Comparison of ENCODE assay signal across 27 cellular contexts in the genomic region with DNA sequence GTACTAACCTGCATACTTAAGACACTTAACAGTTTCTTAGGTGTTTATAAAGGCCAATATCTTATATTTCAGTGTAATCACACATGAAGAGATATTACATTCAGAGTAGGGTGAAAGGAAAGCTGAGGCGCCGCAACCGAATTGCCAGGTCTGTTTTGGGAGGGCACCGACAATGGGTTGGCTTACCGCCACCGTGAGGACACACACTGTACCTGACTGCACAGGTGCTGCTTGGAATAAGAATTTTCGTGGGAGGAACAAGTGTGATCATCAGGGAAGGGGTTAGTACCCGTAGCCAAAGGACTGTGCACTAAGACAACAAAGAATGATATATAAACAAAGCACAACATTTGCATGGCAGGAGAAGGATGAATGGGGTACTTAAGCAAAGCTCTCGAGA.
DNase-seq lines count a peak whose midpoint lies in the region; ATAC-seq, FAIRE-seq and TF ChIP-seq lines count a peak whose summit lies in the region.
"Had no signal": no experiment of that assay in that cellular context is flagged by ENCODE, and none has a peak within 500 bp of the region (broad histone marks: within the 10 kb centered on the region; RNA-seq: fewer than 3 reads in every experiment).

No MANE protein-coding gene starts in this region.

- H3K9me3 Mint-ChIP-seq in GM23338, result no peaks in the 10 kb centered on the region
- H3K9me3 Mint-ChIP-seq: HFFc6 had no signal

- no peak for TF ChIP-seq POLR2A in HCT116 (IDR thresholded peaks at IDR 0.05; ENCODE audit: borderline replicate concordance, extremely low read depth, insufficient read depth, insufficient read length)

- H4K20me1 ChIP-seq in GM23338 (replicated peaks; ENCODE audit: insufficient read depth) (no peaks in the 10 kb centered on the region), HCT116 (ENCODE audit: insufficient read depth) (no peaks in the 10 kb centered on the region)

- H3K9ac ChIP-seq in HCT116 (ENCODE audit: low read length), result no peak overlapping the region

- no peak for TF ChIP-seq RAD21 in HCT116 (IDR thresholded peaks at IDR 0.05; ENCODE audit: low read depth)

- TF ChIP-seq CTCF in GM23338 (conservative IDR thresholded peaks at IDR 0.05; ENCODE audit: low read depth in 2 of 2) (peak; percentile 45 to 59), HCT116 (IDR thresholded peaks at IDR 0.05 in 2 of 3, conservative IDR thresholded peaks at IDR 0.05 in 1 of 3; ENCODE audit: borderline replicate concordance in 1 of 3, insufficient read depth in 1 of 3, low read depth in 2 of 3, low read length in 2 of 3) (peak in 2 of 3 experiments; percentile 22 to 23; a peak in 2 of 6 replicates), bronchial epithelial cell (IDR thresholded peaks at IDR 0.05; ENCODE audit: insufficient read depth, low read length, severe bottlenecking) (peak; percentile 49), left lung (IDR thresholded peaks at IDR 0.05) (no peak)

- H3K27ac Mint-ChIP-seq in GM23338, result no peak overlapping the region
- H3K27ac Mint-ChIP-seq: CD4-positive, alpha-beta memory T cell; HFFc6 had no signal

- no peak overlapping the region for H3K4me2 ChIP-seq in GM23338
- no peak overlapping the region for H3K4me2 ChIP-seq in HCT116 (ENCODE audit: low read length)

- H3K4me1 ChIP-seq in GM23338 (ENCODE audit: insufficient read depth), result peaks cover 4% of the 10 kb centered on the region; the same call in 1 of the 2 replicates
- no peaks in the 10 kb centered on the region for H3K4me1 ChIP-seq in HCT116 (ENCODE audit: control insufficient read depth in 1 of 2, insufficient read depth in 2 of 2, low read length in 2 of 2)
- no peaks in the 10 kb centered on the region for H3K4me1 ChIP-seq in left lung
- H3K4me1 ChIP-seq: SJSA1 had no signal

- no peaks in the 10 kb centered on the region for H3K9me3 ChIP-seq in HCT116 (ENCODE audit: control insufficient read depth in 1 of 2, insufficient read depth in 1 of 2, low read depth in 1 of 2, low read length in 2 of 2)
- H3K9me3 ChIP-seq in left lung, result no peaks in the 10 kb centered on the region
- H3K9me3 ChIP-seq: MG63, SJSA1 had no signal

- no peaks in the 10 kb centered on the region for H3K79me2 ChIP-seq in GM23338 (replicated peaks; ENCODE audit: insufficient read depth)
- H3K79me2 ChIP-seq in HCT116 (ENCODE audit: insufficient read depth, low read length), result no peaks in the 10 kb centered on the region

- no peaks in the 10 kb centered on the region for H3K9me2 ChIP-seq in GM23338 (ENCODE audit: insufficient read depth)
- H3K9me2 ChIP-seq in HCT116 (ENCODE audit: insufficient read depth), result no peaks in the 10 kb centered on the region

- POLR2A ChIA-PET in HCT116 (lab: Charles Lee), result interaction anchor here (1.2 kb wide), 1 partner anchor 10 kb away, joined by 6 read pairs; no protein-coding TSS in a partner anchor

- H3K27ac ChIP-seq in GM23338 (ENCODE audit: low read depth) (no peak overlapping the region), HCT116 (ENCODE audit: low read depth, low read length) (no peak overlapping the region), left lung (no peak overlapping the region)
- H3K27ac ChIP-seq: SJSA1 had no signal

- ATAC-seq in GM23338 (peak; percentile 78), HCT116 (no peak), left lung (peak; percentile 26)

- intact Hi-C loops in HCT116 (cut with micrococcal nuclease), result no loop called here
- intact Hi-C loops in left lung (cut with DNase I), result no loop called here

- H3K4me3 Mint-ChIP-seq in GM23338, result no peak overlapping the region
- H3K4me3 Mint-ChIP-seq: CD4-positive, alpha-beta memory T cell; HFFc6 had no signal

- H3K36me3 ChIP-seq in GM23338 (ENCODE audit: insufficient read depth), result no peaks in the 10 kb centered on the region
- H3K36me3 ChIP-seq in HCT116 (ENCODE audit: control insufficient read depth in 1 of 2, insufficient read depth in 2 of 2, low read length in 2 of 2), result no peaks in the 10 kb centered on the region
- H3K36me3 ChIP-seq in bronchial epithelial cell (ENCODE audit: control insufficient read depth, insufficient read depth, low read length), result no peaks in the 10 kb centered on the region
- H3K36me3 ChIP-seq in left lung, result no peaks in the 10 kb centered on the region
- H3K36me3 ChIP-seq: MG63, SJSA1 had no signal

- H3K4me3 ChIP-seq in GM23338 (no peak overlapping the region), HCT116 (replicated peaks in 1 of 2; ENCODE audit: low read depth in 1 of 2, low read length in 2 of 2) (no peak overlapping the region), bronchial epithelial cell (ENCODE audit: low read depth, low read length) (no peak overlapping the region), left lung (no peak overlapping the region)
- H3K4me3 ChIP-seq: MG63, SJSA1 had no signal

- no peak overlapping the region for H2AFZ ChIP-seq in GM23338
- no peak overlapping the region for H2AFZ ChIP-seq in HCT116 (ENCODE audit: low read depth, low read length, poor library complexity, severe bottlenecking)

- H3K36me3 Mint-ChIP-seq in GM23338 (ENCODE audit: low read depth), result no peaks in the 10 kb centered on the region
- H3K36me3 Mint-ChIP-seq: CD4-positive, alpha-beta memory T cell had no signal

- H3F3A ChIP-seq in GM23338 (replicated peaks; ENCODE audit: low read depth), result no peaks in the 10 kb centered on the region

- H3K4me1 Mint-ChIP-seq in GM23338, result peaks cover 3% of the 10 kb centered on the region; the same call in 2 of the 3 replicates
- H3K4me1 Mint-ChIP-seq: CD4-positive, alpha-beta memory T cell had no signal

- RAD21 ChIA-PET in HCT116 (lab: Charles Lee; ENCODE audit: low non-redundant PET in 1 of 2, low total read pairs in 2 of 2, uncharacterized antibody in 2 of 2, unreplicated experiment in 2 of 2), result no interaction called here

- FAIRE-seq in bronchial epithelial cell (lab: Jason Lieb, UNC), result no peak
- FAIRE-seq: GM12891, H54 had no signal

- DNase-seq in GM23338 (ENCODE audit: low spot score) (peak; percentile 51), HCT116 (ENCODE audit: low read depth, low spot score) (no peak), bronchial epithelial cell (ENCODE audit: low read depth) (peak; percentile 54), left lung (no peak), dermis blood vessel endothelial cell (no peak), T1000 (lab: John Stamatoyannopoulos, UW) (no peak)
- DNase-seq in effector CD4-positive, alpha-beta T cell, result no peak
- DNase-seq: C1 segment of cervical spinal cord; CD4-positive, alpha-beta memory T cell; COR-L47; DMS79 treated with DMSO at 0.1 percent for 48 hours; GF-D8; HFFc6; KBM-7; MG63; NCI-H1105 treated with DMSO at 0.1 percent for 48 hours; NCI-H1694; NCI-H2029 treated with DMSO at 0.1 percent for 48 hours; NCI-H226; NCI-H510A; NCI-H748 treated with DMSO at 0.1 percent for 48 hours; NK-92 treated with Interleukin-12 subunit alpha and Interleukin-12 subunit beta, amount 100 ng/mL, for 24 hours; Right ventricle myocardium superior; RPMI8226 had no signal

- H3K27me3 ChIP-seq in GM23338 (ENCODE audit: insufficient read depth) (no peaks in the 10 kb centered on the region), HCT116 (ENCODE audit: insufficient read depth, low read length) (peaks cover 3% of the 10 kb centered on the region; the same call in 1 of the 2 replicates), bronchial epithelial cell (ENCODE audit: control insufficient read depth, insufficient read depth, low read length) (no peaks in the 10 kb centered on the region), left lung (no peaks in the 10 kb centered on the region)
- H3K27me3 ChIP-seq: MG63, SJSA1 had no signal

- CTCF ChIA-PET in HCT116 (lab: Charles Lee), result no interaction called here

- no peaks in the 10 kb centered on the region for H3K27me3 Mint-ChIP-seq in GM23338 (ENCODE audit: insufficient read depth, low read depth, poor library complexity)
- H3K27me3 Mint-ChIP-seq: CD4-positive, alpha-beta memory T cell had no signal

- BruUV-seq in HCT116 (replicated peaks; lab: Mats Ljungman, UMichigan), result no TSS peak

TF ChIP-seq in GM23338, 12 proteins besides CTCF, POLR2A, EP300 and RAD21:
- TF ChIP-seq EZH2phosphoT487 (IDR thresholded peaks at IDR 0.05; ENCODE audit: unreplicated experiment), result no peak
- no peak for TF ChIP-seq CREB1 (CRISPR knock-in tag; IDR thresholded peaks at IDR 0.05; ENCODE audit: low read depth)

TF ChIP-seq in HCT116, 20 proteins besides CTCF, POLR2A, EP300 and RAD21:
- TF ChIP-seq SRF (IDR thresholded peaks at IDR 0.05; ENCODE audit: low read depth) (no peak), CBX3 (IDR thresholded peaks at IDR 0.05; ENCODE audit: low read depth) (no peak)

Comparison
In these comparisons a context has a peak if more than half of its experiments do, and no peak if none do; other contexts are left out.
1. DNase-seq: peak in GM23338 (single experiment) and bronchial epithelial cell (single experiment); none in HCT116 (single experiment), left lung (0 of 2), dermis blood vessel endothelial cell (single experiment), T1000 (single experiment) and effector CD4-positive, alpha-beta T cell (single experiment).
2. CTCF ChIP-seq: peak in GM23338 (2 of 2), HCT116 (2 of 3) and bronchial epithelial cell (single experiment); none in left lung (0 of 2).